Comparison of ENCODE assay signal across 26 cellular contexts in the genomic region with DNA sequence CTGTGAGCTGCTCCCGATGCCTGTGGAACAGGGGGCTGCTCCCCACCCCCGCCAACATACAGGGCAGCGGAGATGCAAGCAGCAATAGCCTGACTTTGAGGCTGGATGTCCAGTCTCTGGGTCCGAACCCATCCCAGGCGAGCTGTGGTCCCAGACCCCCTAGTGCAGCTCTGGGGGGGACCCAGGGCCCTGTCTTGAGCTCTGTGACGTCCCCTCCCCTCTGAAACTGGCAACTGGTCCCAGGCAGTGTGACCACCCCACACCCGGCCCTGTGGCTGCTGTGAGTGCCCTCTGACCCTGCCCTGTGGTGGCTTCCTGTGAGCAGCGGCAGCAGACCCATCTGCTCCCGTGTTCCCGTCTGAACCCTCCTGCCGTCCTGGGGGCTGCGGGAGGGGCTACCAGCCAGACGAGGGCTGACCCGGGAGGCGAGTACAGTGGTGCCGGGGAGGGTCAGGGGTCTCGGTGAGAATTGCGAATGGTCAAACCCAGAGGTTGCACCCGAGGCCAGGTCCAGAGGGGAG. TPM values are rescaled to one million over a fixed set of nuclear protein-coding genes. Genes with fewer than 3 reads are reported as not detected.
DNase-seq lines count a peak whose midpoint lies in the region; ATAC-seq and TF ChIP-seq lines count a peak whose summit lies in the region.
"Had no signal": no experiment of that assay in that cellular context is flagged by ENCODE, and none has a peak within 500 bp of the region (broad histone marks: within the 10 kb centered on the region; RNA-seq: fewer than 3 reads in every experiment).

No MANE protein-coding gene starts in this region.

- no peaks in the 10 kb centered on the region for H3K27me3 ChIP-seq in gastroesophageal sphincter
- H3K27me3 ChIP-seq in upper lobe of right lung: no peaks in the 10 kb centered on the region
- peaks cover 89% of the 10 kb centered on the region for H3K27me3 ChIP-seq in MM.1S (replicated peaks; ENCODE audit: insufficient read depth, low read length)
- H3K27me3 ChIP-seq: SJCRH30, upper lobe of left lung had no signal

- no peaks in the 10 kb centered on the region for H3K4me1 Mint-ChIP-seq in activated naive CD4-positive, alpha-beta T cell treated with anti-CD3 and anti-CD28 coated beads, Interleukin-2, amount 50 U/mL, for 24 hours
- H3K4me1 Mint-ChIP-seq in neural crest cell: no peaks in the 10 kb centered on the region
- H3K4me1 Mint-ChIP-seq: B cell; naive thymus-derived CD4-positive, alpha-beta T cell; T-cell had no signal

- intact Hi-C loops in upper lobe of right lung (cut with DNase I): no loop called here

- no peaks in the 10 kb centered on the region for H3K36me3 Mint-ChIP-seq in activated naive CD4-positive, alpha-beta T cell treated with anti-CD3 and anti-CD28 coated beads, Interleukin-2, amount 50 U/mL, for 24 hours
- H3K36me3 Mint-ChIP-seq in activated naive CD4-positive, alpha-beta T cell treated with anti-CD3 and anti-CD28 coated beads, Interleukin-2, amount 50 U/mL, for 72 hours: peaks cover 6 to 12% of the 10 kb centered on the region in 2 donors
- H3K36me3 Mint-ChIP-seq in neural crest cell (ENCODE audit: low read depth): peaks cover 5% of the 10 kb centered on the region
- H3K36me3 Mint-ChIP-seq: T-cell had no signal

- H3K4me1 ChIP-seq in gastroesophageal sphincter: peaks cover 0 to 42% (median 8%) of the 10 kb centered on the region in 3 donors
- H3K4me1 ChIP-seq in upper lobe of right lung: no peaks in the 10 kb centered on the region
- no peaks in the 10 kb centered on the region for H3K4me1 ChIP-seq in MM.1S (ENCODE audit: low read length)
- H3K4me1 ChIP-seq: Caco-2 had no signal

- H3K4me2 ChIP-seq in MM.1S (ENCODE audit: low read depth, low read length): no peak overlapping the region

- H3K27me3 Mint-ChIP-seq in activated naive CD4-positive, alpha-beta T cell treated with anti-CD3 and anti-CD28 coated beads, Interleukin-2, amount 50 U/mL, for 24 hours: no peaks in the 10 kb centered on the region
- peaks cover 3% of the 10 kb centered on the region for H3K27me3 Mint-ChIP-seq in neural crest cell (ENCODE audit: low read depth)
- H3K27me3 Mint-ChIP-seq: B cell; naive thymus-derived CD4-positive, alpha-beta T cell had no signal

- H3F3A ChIP-seq in MM.1S (ENCODE audit: insufficient read depth, low read length): no peaks in the 10 kb centered on the region

- TF ChIP-seq EP300 in gastroesophageal sphincter (IDR thresholded peaks at IDR 0.05): no peak

- H3K4me3 Mint-ChIP-seq in activated naive CD4-positive, alpha-beta T cell treated with anti-CD3 and anti-CD28 coated beads, Interleukin-2, amount 50 U/mL, for 24 hours: no peak overlapping the region
- H3K4me3 Mint-ChIP-seq in neural crest cell: no peak overlapping the region
- H3K4me3 Mint-ChIP-seq: activated CD8-positive, alpha-beta T cell treated with anti-CD3 and anti-CD28 coated beads, Interleukin-2, amount 10 ng/mL, durations not matched to agents 7 days and 5 days; activated T-cell treated with anti-CD3 and anti-CD28 coated beads, Interleukin-2, amount 50 U/mL, for 4 hours; B cell; naive thymus-derived CD4-positive, alpha-beta T cell; T-cell had no signal

- H4K20me1 ChIP-seq in MM.1S (ENCODE audit: insufficient read depth, low read length): no peaks in the 10 kb centered on the region

- TF ChIP-seq POLR2A in gastroesophageal sphincter (IDR thresholded peaks at IDR 0.05): no peak

- H3K79me2 ChIP-seq in MM.1S (ENCODE audit: low read length): no peaks in the 10 kb centered on the region

- H3K36me3 ChIP-seq in gastroesophageal sphincter: no peaks in the 10 kb centered on the region
- no peaks in the 10 kb centered on the region for H3K36me3 ChIP-seq in upper lobe of right lung
- H3K36me3 ChIP-seq in MM.1S (replicated peaks; ENCODE audit: insufficient read depth, low read length): no peaks in the 10 kb centered on the region
- H3K36me3 ChIP-seq: SJCRH30, upper lobe of left lung had no signal

- H3K27ac ChIP-seq in gastroesophageal sphincter: peak overlapping the region in 3 of 4 donors; percentile 11 to 13 (median 12)
- no peak overlapping the region for H3K27ac ChIP-seq in upper lobe of right lung
- no peak overlapping the region for H3K27ac ChIP-seq in MM.1S (ENCODE audit: low read length)

- TF ChIP-seq CTCF in gastroesophageal sphincter (IDR thresholded peaks at IDR 0.05) (no peak), neural crest cell (conservative IDR thresholded peaks at IDR 0.05) (no peak), upper lobe of right lung (IDR thresholded peaks at IDR 0.05) (no peak), MM.1S (IDR thresholded peaks at IDR 0.05; ENCODE audit: low read length) (no peak)

- no peak for DNase-seq in activated naive CD4-positive, alpha-beta T cell treated with anti-CD3 and anti-CD28 coated beads, Interleukin-2, amount 50 U/mL, for 72 hours (ENCODE audit: low spot score in 2 of 2)
- DNase-seq in neural crest cell (ENCODE audit: low read depth, low spot score) (no peak), upper lobe of right lung (peak; percentile 52), AG08395 (ENCODE audit: low spot score) (no peak), MM.1S (no peak), NCI-H69 (lab: John Stamatoyannopoulos, UW) (no peak)
- DNase-seq: activated CD8-positive, alpha-beta T cell treated with anti-CD3 and anti-CD28 coated beads, Interleukin-2, amount 10 ng/mL, durations not matched to agents 7 days and 5 days; activated naive CD4-positive, alpha-beta T cell; activated T-cell treated with anti-CD3 and anti-CD28 coated beads, Interleukin-2, amount 50 U/mL, for 4 hours; amniotic stem cell; cortex of kidney; DMS79 treated with DMSO at 0.1 percent for 48 hours; Karpas-422; kidney glomerular epithelial cell; naive thymus-derived CD4-positive, alpha-beta T cell; NCI-H187; NCI-H526; stimulated activated CD4-positive, alpha-beta T cell treated with anti-CD3 and anti-CD28 coated beads, Interleukin-1b, Interleukin-23, amount 100 ng/mL, for 48 hours; T-cell had no signal

- H3K9me3 Mint-ChIP-seq in activated naive CD4-positive, alpha-beta T cell treated with anti-CD3 and anti-CD28 coated beads, Interleukin-2, amount 50 U/mL, for 24 hours: peaks cover 16% of the 10 kb centered on the region
- H3K9me3 Mint-ChIP-seq in activated naive CD4-positive, alpha-beta T cell treated with anti-CD3 and anti-CD28 coated beads, Interleukin-2, amount 50 U/mL, for 72 hours: peaks cover 10 to 12% of the 10 kb centered on the region in 2 donors
- H3K9me3 Mint-ChIP-seq in neural crest cell: peaks cover 10% of the 10 kb centered on the region

- 96% methylated on average over 3 of the region's 19 CpGs; no CpG with 5 or more reads in 1 of the 2 donors for WGBS in gastroesophageal sphincter (ENCODE audit: low coverage in 1 of 2), 2 donors

- H3K9me2 ChIP-seq in MM.1S (replicated peaks; ENCODE audit: insufficient read depth, low read length): no peaks in the 10 kb centered on the region

- peak overlapping the region; percentile 41 for H3K27ac Mint-ChIP-seq in activated naive CD4-positive, alpha-beta T cell treated with anti-CD3 and anti-CD28 coated beads, Interleukin-2, amount 50 U/mL, for 24 hours
- H3K27ac Mint-ChIP-seq in activated naive CD4-positive, alpha-beta T cell treated with anti-CD3 and anti-CD28 coated beads, Interleukin-2, amount 50 U/mL, for 72 hours: no peak overlapping the region
- peak overlapping the region; percentile 62 for H3K27ac Mint-ChIP-seq in neural crest cell (ENCODE audit: unreplicated experiment)
- H3K27ac Mint-ChIP-seq: activated CD8-positive, alpha-beta T cell treated with anti-CD3 and anti-CD28 coated beads, Interleukin-2, amount 10 ng/mL, durations not matched to agents 7 days and 5 days; B cell; naive thymus-derived CD4-positive, alpha-beta T cell; T-cell had no signal

- H3K9me3 ChIP-seq in gastroesophageal sphincter: peaks cover 0 to 8% (median 0%) of the 10 kb centered on the region in 3 donors
- H3K9me3 ChIP-seq in upper lobe of right lung: no peaks in the 10 kb centered on the region
- no peaks in the 10 kb centered on the region for H3K9me3 ChIP-seq in MM.1S (replicated peaks; ENCODE audit: insufficient read depth, low read length)

- no peak overlapping the region for H3K9ac ChIP-seq in MM.1S (ENCODE audit: low read length)

- H3K4me3 ChIP-seq in gastroesophageal sphincter: no peak overlapping the region
- no peak overlapping the region for H3K4me3 ChIP-seq in upper lobe of right lung
- no peak overlapping the region for H3K4me3 ChIP-seq in MM.1S (ENCODE audit: low read length)
- H3K4me3 ChIP-seq: upper lobe of left lung had no signal

- no peak overlapping the region for H2AFZ ChIP-seq in MM.1S (ENCODE audit: low read length)

- no peak for ATAC-seq in activated naive CD4-positive, alpha-beta T cell treated with anti-CD3 and anti-CD28 coated beads, Interleukin-2, amount 50 U/mL, for 72 hours
- ATAC-seq in gastroesophageal sphincter (no peak), upper lobe of right lung (no peak)
- ATAC-seq: activated CD4-positive, CD25-positive, alpha-beta regulatory T cell treated with anti-CD3 and anti-CD28 coated beads, Interleukin-2, amount 50 U/mL, for 24 hours; activated CD8-positive, alpha-beta T cell treated with anti-CD3 and anti-CD28 coated beads, Interleukin-2, amount 10 ng/mL, durations not matched to agents 7 days and 5 days; activated T-cell treated with anti-CD3 and anti-CD28 coated beads, Interleukin-2, amount 50 U/mL, for 4 hours; naive thymus-derived CD4-positive, alpha-beta T cell; T-cell had no signal

RNA-seq across cellular contexts. Expression of a gene that starts 13.8 kb away (rescaled TPM):
- total RNA-seq in activated naive CD4-positive, alpha-beta T cell treated with anti-CD3 and anti-CD28 coated beads, Interleukin-2, amount 50 U/mL, for 72 hours: 10 to 100 TPM; 11.9 to 14.2 TPM
- total RNA-seq in gastroesophageal sphincter (1,000 to 10,000 TPM in 3 of 4 donors, 100 to 1,000 TPM in 1; 720 to 1,286 (median 1,215) TPM), neural crest cell (17.8 and 18.5 TPM in 2 replicates), upper lobe of right lung (269 TPM)

Comparison
In these comparisons a context has a peak if more than half of its experiments do, and no peak if none do; other contexts are left out.
1. H3K27ac Mint-ChIP-seq: peak in activated naive CD4-positive, alpha-beta T cell treated with anti-CD3 and anti-CD28 coated beads, Interleukin-2, amount 50 U/mL, for 24 hours (single experiment) and neural crest cell (single experiment); none in activated naive CD4-positive, alpha-beta T cell treated with anti-CD3 and anti-CD28 coated beads, Interleukin-2, amount 50 U/mL, for 72 hours (0 of 2).
2. H3K27ac ChIP-seq: peak in gastroesophageal sphincter (3 of 4); none in upper lobe of right lung (single experiment) and MM.1S (single experiment).
3. RNA of a gene that starts 13.8 kb away (total RNA-seq): 720 to 1,286 TPM in gastroesophageal sphincter and 269 TPM in upper lobe of right lung (single experiment); 17.8 to 18.5 TPM in neural crest cell and 11.9 to 14.2 TPM in activated naive CD4-positive, alpha-beta T cell treated with anti-CD3 and anti-CD28 coated beads, Interleukin-2, amount 50 U/mL, for 72 hours; every median in the first group is over 10 times any median in the second.